ENCODE assay signal across 8 cellular contexts in genomic region chrX:46903458-46904242, GRCh38. TPM values are rescaled to one million over a fixed set of nuclear protein-coding genes. Genes with fewer than 3 reads are reported as not detected.
DNase-seq lines count a peak whose midpoint lies in the region; ATAC-seq and TF ChIP-seq lines count a peak whose summit lies in the region.

No MANE protein-coding gene starts in this region.

- H3K9me3 Mint-ChIP-seq in HFFc6, result no peaks in the 10 kb centered on the region

- intact Hi-C loops in adrenal gland (cut with DNase I) (loop anchor here in 1 of 2 donors (5.0 kb wide), 1 partner anchor 129 kb away; no protein-coding TSS in a partner anchor), left cardiac atrium (cut with DNase I) (loop anchor here in 1 of 2 donors (5.0 kb wide), 1 partner anchor 129 kb away; no protein-coding TSS in a partner anchor)

- no peaks in the 10 kb centered on the region for H3K36me3 Mint-ChIP-seq in HFFc6 (ENCODE audit: low read depth)

- no peaks in the 10 kb centered on the region for H3K4me1 Mint-ChIP-seq in HFFc6 (ENCODE audit: low read depth)

- H3K9me3 ChIP-seq in adrenal gland (replicated peaks in 1 of 3), result no peaks in the 10 kb centered on the region

- H3K27ac ChIP-seq in adrenal gland, result peak overlapping the region in 2 of 5 donors; percentile 32 to 54

- peak overlapping the region; percentile 44 for H3K4me3 ChIP-seq in GM06990 (replicated peaks; ENCODE audit: low read depth, low read length)
- peak overlapping the region in 1 of 4 donors; percentile 47 for H3K4me3 ChIP-seq in adrenal gland

- H3K27me3 ChIP-seq in GM06990 (replicated peaks; ENCODE audit: control insufficient read depth, insufficient read depth, low read length) (no peaks in the 10 kb centered on the region), adrenal gland (peaks cover 7% of the 10 kb centered on the region)

- H3K4me3 Mint-ChIP-seq in HFFc6, result peak overlapping the region; percentile 90

- DNase-seq in GM06990 (ENCODE audit: extremely low read depth, insufficient read length), result peak; percentile 63
- DNase-seq in HFFc6, result peak; percentile 60
- DNase-seq in NAMALWA (ENCODE audit: low spot score), result peak; percentile 77
- DNase-seq in SK-N-DZ (ENCODE audit: low spot score), result peak; percentile 82
- peak; percentile 78 to 90 (median 86) for DNase-seq in adrenal gland
- DNase-seq in left cardiac atrium, result peak; percentile 86
- DNase-seq in pons (ENCODE audit: low spot score), result peak; percentile 87
- no peak for DNase-seq in NK-92 (lab: John Stamatoyannopoulos, UW; ENCODE audit: unreplicated experiment)

- H3K36me3 ChIP-seq in GM06990 (ENCODE audit: control insufficient read depth, insufficient read depth, low read length), result no peaks in the 10 kb centered on the region
- no peaks in the 10 kb centered on the region for H3K36me3 ChIP-seq in adrenal gland (replicated peaks in 1 of 2)

- H3K4me1 ChIP-seq in adrenal gland (replicated peaks in 1 of 2), result no peaks in the 10 kb centered on the region

- no peak for TF ChIP-seq POLR2A in adrenal gland (IDR thresholded peaks at IDR 0.05)

- no peak overlapping the region for H3K27ac Mint-ChIP-seq in HFFc6

- ATAC-seq in left cardiac atrium, result peak; percentile 96 to 100

- WGBS in adrenal gland, 4 donors, result 0 to 20% (median 11%) methylated on average over 5 to 14 of the region's 14 CpGs; no CpG with 5 or more reads in 1 of the 4 donors

- H3K27me3 Mint-ChIP-seq in HFFc6 (ENCODE audit: insufficient read depth), result peaks cover 5% of the 10 kb centered on the region; the same call in 1 of the 2 replicates

- TF ChIP-seq CTCF in GM06990 (IDR thresholded peaks at IDR 0.05; ENCODE audit: insufficient read depth, low read length, poor library complexity, severe bottlenecking) (peak; percentile 80), HFFc6 (IDR thresholded peaks at IDR 0.05) (peak; percentile 74), adrenal gland (IDR thresholded peaks at IDR 0.05) (peak; percentile 28 to 85 (median 70))

RNA-seq across cellular contexts. Expression of gene JADE3, which starts 8.6 kb away (rescaled TPM):
- total RNA-seq in HFFc6 (2021; fragmentation: NEBNext Ultra II Directional; extraction: Animal tissue kit (Norgen Biotek cat#: 25700)), result 1 to 10 TPM; 5.1 to 7.3 (median 5.9) TPM
- 6.9 and 9.3 TPM in 2 replicates for polyA plus RNA-seq in SK-N-DZ (2014; cell fraction: cytosol; rRNA removed)
- 7.2 and 8.8 TPM in 2 replicates for polyA plus RNA-seq in SK-N-DZ (2014; cell fraction: nucleus; rRNA removed)
- total RNA-seq in adrenal gland (10 to 100 TPM; 16.8 to 39.5 (median 22.8) TPM), left cardiac atrium (1 to 10 TPM; 5.3 TPM)
- 10 to 100 TPM in 1 of 3 donors, 1 to 10 TPM in 2; 2.8 to 26.9 (median 5.9) TPM for polyA plus RNA-seq in adrenal gland
